Comparison of ENCODE assay signal across 13 cellular contexts in genomic region chr2:23009545-23010149, GRCh38.
DNase-seq lines count a peak whose midpoint lies in the region; ATAC-seq and TF ChIP-seq lines count a peak whose summit lies in the region.
"Had no signal": no experiment of that assay in that cellular context is flagged by ENCODE, and none has a peak within 500 bp of the region (broad histone marks: within the 10 kb centered on the region; RNA-seq: fewer than 3 reads in every experiment).

No MANE protein-coding gene starts in this region.

- CTCF ChIA-PET in WTC11 (lab: Charles Lee), result no interaction called here

- no peak for TF ChIP-seq CTCF in WTC11 (IDR thresholded peaks at IDR 0.05)
- no peak for TF ChIP-seq CTCF in endodermal cell (conservative IDR thresholded peaks at IDR 0.05)

- no peak overlapping the region for H3K4me3 ChIP-seq in endodermal cell (ENCODE audit: low read length)
- H3K4me3 ChIP-seq: thyroid gland had no signal

- no peaks in the 10 kb centered on the region for H3K9me3 ChIP-seq in endodermal cell (ENCODE audit: control insufficient read depth, low read length)
- H3K9me3 ChIP-seq: thyroid gland had no signal

- H3K27me3 ChIP-seq in endodermal cell (ENCODE audit: control insufficient read depth, insufficient read depth, low read length, poor library complexity, severe bottlenecking), result no peaks in the 10 kb centered on the region
- H3K27me3 ChIP-seq: thyroid gland had no signal

- H3K36me3 Mint-ChIP-seq in WTC11, result no peaks in the 10 kb centered on the region
- no peaks in the 10 kb centered on the region for H3K36me3 Mint-ChIP-seq in endodermal cell (ENCODE audit: low read depth)
- no peaks in the 10 kb centered on the region for H3K36me3 Mint-ChIP-seq in activated naive CD8-positive, alpha-beta T cell treated with anti-CD3 and anti-CD28 coated beads for 36 hours

- H3K27me3 Mint-ChIP-seq in WTC11 (ENCODE audit: low read depth) (no peaks in the 10 kb centered on the region), endodermal cell (ENCODE audit: insufficient read depth) (peaks cover 17% of the 10 kb centered on the region)
- no peaks in the 10 kb centered on the region for H3K27me3 Mint-ChIP-seq in activated naive CD8-positive, alpha-beta T cell treated with anti-CD3 and anti-CD28 coated beads for 36 hours

- H3K4me1 Mint-ChIP-seq in WTC11 (no peaks in the 10 kb centered on the region), endodermal cell (peaks cover 15% of the 10 kb centered on the region)
- no peaks in the 10 kb centered on the region for H3K4me1 Mint-ChIP-seq in activated naive CD8-positive, alpha-beta T cell treated with anti-CD3 and anti-CD28 coated beads for 36 hours
- H3K4me1 Mint-ChIP-seq: T-helper 17 cell had no signal

- H3K4me3 Mint-ChIP-seq in WTC11 (no peak overlapping the region), endodermal cell (no peak overlapping the region)
- H3K4me3 Mint-ChIP-seq in activated naive CD8-positive, alpha-beta T cell treated with anti-CD3 and anti-CD28 coated beads for 36 hours, result no peak overlapping the region
- H3K4me3 Mint-ChIP-seq: T-helper 17 cell had no signal

- H3K27ac Mint-ChIP-seq in WTC11 (no peak overlapping the region), endodermal cell (no peak overlapping the region)
- no peak overlapping the region for H3K27ac Mint-ChIP-seq in activated naive CD8-positive, alpha-beta T cell treated with anti-CD3 and anti-CD28 coated beads for 36 hours
- H3K27ac Mint-ChIP-seq: T-helper 17 cell had no signal

- H3K36me3 ChIP-seq in endodermal cell (ENCODE audit: control insufficient read depth, insufficient read depth, low read length), result no peaks in the 10 kb centered on the region
- H3K36me3 ChIP-seq: thyroid gland had no signal

- no peaks in the 10 kb centered on the region for H3K4me1 ChIP-seq in endodermal cell (ENCODE audit: control insufficient read depth, insufficient read depth, low read length)
- H3K4me1 ChIP-seq: thyroid gland had no signal

- peak; percentile 30 for DNase-seq in GM03348 (ENCODE audit: low spot score)
- DNase-seq in WTC11 (ENCODE audit: low spot score), result no peak
- peak; percentile 30 for DNase-seq in left cardiac atrium
- peak in 6 of 10 donors; percentile 28 to 82 (median 52) for DNase-seq in posterior cingulate gyrus
- no peak for DNase-seq in endodermal cell
- DNase-seq in activated naive CD8-positive, alpha-beta T cell treated with anti-CD3 and anti-CD28 coated beads for 36 hours, result no peak
- no peak for DNase-seq in NCI-H524 treated with DMSO at 0.1 percent for 48 hours (lab: John Stamatoyannopoulos, UW)
- DNase-seq: activated CD8-positive, alpha-beta memory T cell treated with anti-CD3 and anti-CD28 coated beads for 24 hours; MM.1S; T-helper 17 cell had no signal

- 93 to 96% methylated on average over 4 to 7 of the region's 7 CpGs for WGBS in endodermal cell (ENCODE audit: insufficient coverage in 1 of 2, insufficient read length in 1 of 2), 2 experiments

- no peak overlapping the region for H3K27ac ChIP-seq in endodermal cell (ENCODE audit: low read depth, low read length)
- H3K27ac ChIP-seq: epithelial cell of prostate, thyroid gland had no signal

- H3K9me3 Mint-ChIP-seq in WTC11, result no peaks in the 10 kb centered on the region
- H3K9me3 Mint-ChIP-seq in endodermal cell, result no peaks in the 10 kb centered on the region
- H3K9me3 Mint-ChIP-seq in activated naive CD8-positive, alpha-beta T cell treated with anti-CD3 and anti-CD28 coated beads for 36 hours, result no peaks in the 10 kb centered on the region

- intact Hi-C loops in left cardiac atrium (cut with DNase I), result no loop called here
- intact Hi-C loops in posterior cingulate gyrus (cut with DNase I), result no loop called here

- POLR2A ChIA-PET in WTC11 (lab: Charles Lee), result no interaction called here

- H3K9ac ChIP-seq in endodermal cell (ENCODE audit: extremely low read depth, low read length, poor library complexity, severe bottlenecking), result no peak overlapping the region

- ATAC-seq in WTC11 (peak; percentile 41; the same call in 1 of the 2 replicates), left cardiac atrium (peak; percentile 74 to 97), GM21576 (IDR thresholded peaks at IDR 0.05; ENCODE audit: unreplicated experiment) (no peak)
- ATAC-seq: T-helper 17 cell had no signal

TF ChIP-seq in WTC11, 78 proteins besides CTCF, POLR2A, EP300 and RAD21:
- TF ChIP-seq ZNF532 (CRISPR knock-in tag; IDR thresholded peaks at IDR 0.05; ENCODE audit: borderline replicate concordance) (no peak), FOXJ3 (CRISPR knock-in tag; IDR thresholded peaks at IDR 0.05; ENCODE audit: borderline replicate concordance) (no peak), ARID4B (CRISPR knock-in tag; IDR thresholded peaks at IDR 0.05; ENCODE audit: borderline replicate concordance) (no peak), ZNF512 (CRISPR knock-in tag; IDR thresholded peaks at IDR 0.05; ENCODE audit: borderline replicate concordance) (no peak), ZBTB21 (CRISPR knock-in tag; IDR thresholded peaks at IDR 0.05; ENCODE audit: borderline replicate concordance) (no peak), NR1H2 (CRISPR knock-in tag; IDR thresholded peaks at IDR 0.05) (no peak)
TF ChIP-seq in WTC11: peak in this region for 0.

Comparison
In these comparisons a context has a peak if more than half of its experiments do, and no peak if none do; other contexts are left out.
1. DNase-seq: peak in GM03348 (single experiment), left cardiac atrium (single experiment) and posterior cingulate gyrus (6 of 10); none in WTC11 (single experiment), endodermal cell (single experiment), activated naive CD8-positive, alpha-beta T cell treated with anti-CD3 and anti-CD28 coated beads for 36 hours (single experiment) and NCI-H524 treated with DMSO at 0.1 percent for 48 hours (single experiment).